In the genomic region with DNA sequence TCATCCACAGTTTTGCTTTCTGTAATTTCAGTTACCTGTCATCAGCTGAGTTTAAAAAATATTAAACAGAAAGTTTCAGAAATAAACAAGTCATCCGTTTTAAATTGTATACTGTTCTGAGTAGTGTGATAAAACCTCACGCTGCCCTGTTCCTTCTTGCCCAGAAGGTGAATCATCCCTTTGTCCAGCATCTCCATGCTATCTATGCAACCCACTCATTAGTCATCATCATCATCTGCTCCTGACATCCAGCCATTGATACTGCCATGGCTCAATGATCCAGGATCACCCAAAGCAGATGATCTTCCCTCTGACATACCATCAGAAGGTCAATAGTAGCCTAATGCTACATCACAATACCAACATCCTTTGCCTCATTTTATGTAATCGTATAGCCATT, we compare ENCODE assay signal across 23 cellular contexts.
"Had no signal": no experiment of that assay in that cellular context is flagged by ENCODE, and none has a peak within 500 bp of the region (broad histone marks: within the 10 kb centered on the region; RNA-seq: fewer than 3 reads in every experiment).

No MANE protein-coding gene starts in this region.

- H3K4me3 Mint-ChIP-seq: activated naive CD4-positive, alpha-beta T cell treated with anti-CD3 and anti-CD28 coated beads, Interleukin-2, amount 10 ng/mL, durations not matched to agents 7 days and 5 days; activated naive CD8-positive, alpha-beta T cell treated with anti-CD3 and anti-CD28 coated beads, Interleukin-2, amount 50 U/mL, for 24 hours; nephron progenitor cell had no signal

- H3K9me3 ChIP-seq: esophagus squamous epithelium had no signal

- H3K36me3 ChIP-seq: esophagus squamous epithelium, tibial artery, WERI-Rb-1 had no signal

- H3K27ac Mint-ChIP-seq: activated naive CD4-positive, alpha-beta T cell treated with anti-CD3 and anti-CD28 coated beads, Interleukin-2, amount 10 ng/mL, durations not matched to agents 7 days and 5 days; activated naive CD8-positive, alpha-beta T cell treated with anti-CD3 and anti-CD28 coated beads, Interleukin-2, amount 50 U/mL, for 24 hours; nephron progenitor cell had no signal

- H3K36me3 Mint-ChIP-seq: activated naive CD4-positive, alpha-beta T cell treated with anti-CD3 and anti-CD28 coated beads, Interleukin-2, amount 10 ng/mL, durations not matched to agents 7 days and 5 days had no signal

- ATAC-seq: activated naive CD8-positive, alpha-beta T cell treated with anti-CD3 and anti-CD28 coated beads, Interleukin-2, amount 50 U/mL, for 24 hours; left lobe of liver had no signal

- H3K4me3 ChIP-seq: esophagus squamous epithelium, tibial artery had no signal

- FAIRE-seq: urothelium cell line had no signal

- H3K27me3 ChIP-seq: esophagus squamous epithelium, tibial artery had no signal

- H3K4me1 ChIP-seq: esophagus squamous epithelium, tibial artery had no signal

- DNase-seq: activated CD4-positive, alpha-beta T cell treated with anti-CD3 and anti-CD28 coated beads for 1 hour; activated CD8-positive, alpha-beta memory T cell treated with anti-CD3 and anti-CD28 coated beads for 24 hours; activated CD8-positive, alpha-beta memory T cell treated with anti-CD3 and anti-CD28 coated beads, Interleukin-2, amount 50 U/mL, for 48 hours; activated effector memory CD4-positive, alpha-beta T cell treated with Interleukin-2 at 50 U/mL for 16 hours; activated naive CD4-positive, alpha-beta T cell treated with anti-CD3 and anti-CD28 coated beads, Interleukin-2, amount 10 ng/mL, durations not matched to agents 7 days and 5 days; activated naive CD8-positive, alpha-beta T cell treated with anti-CD3 and anti-CD28 coated beads, Interleukin-2, amount 50 U/mL, for 24 hours; activated T-cell treated with anti-CD3 and anti-CD28 coated beads, Interleukin-2, amount 50 U/mL, for 48 hours; anterior cingulate cortex; effector CD4-positive, alpha-beta T cell; esophagus squamous epithelium; foreskin fibroblast; hippocampal formation; islet precursor cell; midbrain; nephron progenitor cell; stimulated activated CD4-positive, alpha-beta T cell treated with anti-CD3 and anti-CD28 coated beads, Interleukin-12 subunit alpha, Interleukin-12 subunit beta, amount 100 ng/mL, for 4 hours; stimulated activated CD4-positive, alpha-beta T cell treated with anti-CD3 and anti-CD28 coated beads, Interleukin-1b, Interleukin-23, amount 100 ng/mL, for 48 hours; stimulated activated naive CD4-positive, alpha-beta T cell treated with Interleukin-2 at 50 U/mL for 16 hours; T-helper 2 cell; tibial artery; WERI-Rb-1 had no signal

- H3K27ac ChIP-seq: esophagus squamous epithelium, tibial artery, WERI-Rb-1 had no signal

- H3K4me1 Mint-ChIP-seq: activated naive CD4-positive, alpha-beta T cell treated with anti-CD3 and anti-CD28 coated beads, Interleukin-2, amount 10 ng/mL, durations not matched to agents 7 days and 5 days; activated naive CD8-positive, alpha-beta T cell treated with anti-CD3 and anti-CD28 coated beads, Interleukin-2, amount 50 U/mL, for 24 hours; nephron progenitor cell had no signal

- H3K27me3 Mint-ChIP-seq: activated naive CD4-positive, alpha-beta T cell treated with anti-CD3 and anti-CD28 coated beads, Interleukin-2, amount 10 ng/mL, durations not matched to agents 7 days and 5 days; activated naive CD8-positive, alpha-beta T cell treated with anti-CD3 and anti-CD28 coated beads, Interleukin-2, amount 50 U/mL, for 24 hours had no signal

- H3K9me3 Mint-ChIP-seq: activated naive CD4-positive, alpha-beta T cell treated with anti-CD3 and anti-CD28 coated beads, Interleukin-2, amount 10 ng/mL, durations not matched to agents 7 days and 5 days had no signal
